Comparison of ENCODE assay signal across 11 cellular contexts in the genomic region with DNA sequence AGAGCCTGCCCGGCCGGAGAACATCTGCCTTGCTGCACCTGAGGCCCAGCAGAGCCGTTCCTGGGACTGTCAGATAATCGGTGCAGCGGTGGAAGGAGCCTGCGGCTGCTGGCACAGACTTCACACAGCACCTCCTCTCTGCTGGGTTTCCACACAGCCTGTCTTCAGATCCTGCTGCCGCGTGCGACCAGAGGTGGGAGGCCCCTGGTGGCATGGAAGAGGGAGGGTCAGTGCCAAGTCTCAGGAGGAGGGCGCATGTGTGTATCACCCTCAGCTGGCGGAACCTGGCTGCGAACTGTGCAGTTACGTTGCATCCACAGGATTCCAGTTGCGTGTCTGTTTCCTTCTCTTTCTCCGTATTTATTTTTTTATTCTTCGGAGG. TPM values are rescaled to one million over a fixed set of nuclear protein-coding genes. Genes with fewer than 3 reads are reported as not detected.
DNase-seq lines count a peak whose midpoint lies in the region; ATAC-seq and TF ChIP-seq lines count a peak whose summit lies in the region.
"Had no signal": no experiment of that assay in that cellular context is flagged by ENCODE, and none has a peak within 500 bp of the region (broad histone marks: within the 10 kb centered on the region; RNA-seq: fewer than 3 reads in every experiment).

No MANE protein-coding gene starts in this region.

- H3K79me2 ChIP-seq in GM23338 (replicated peaks; ENCODE audit: insufficient read depth) = peaks cover 27% of the 10 kb centered on the region

- no peak overlapping the region for H2AFZ ChIP-seq in GM23338

- peaks cover 17% of the 10 kb centered on the region for H4K20me1 ChIP-seq in GM23338 (replicated peaks; ENCODE audit: insufficient read depth)

- peaks cover 56% of the 10 kb centered on the region for H3K4me1 Mint-ChIP-seq in GM23338

- peaks cover 33% of the 10 kb centered on the region for H3K4me1 ChIP-seq in GM23338 (ENCODE audit: insufficient read depth)

- TF ChIP-seq CTCF in GM23338 (conservative IDR thresholded peaks at IDR 0.05; ENCODE audit: low read depth in 2 of 2) = no peak

- DNase-seq in ELF-1 (ENCODE audit: low read depth, low spot score) (peak; percentile 20), GM23338 (ENCODE audit: low spot score) (peak; percentile 40), myocyte (ENCODE audit: low read depth) (peak; percentile 33)
- peak; percentile 39 to 50 for DNase-seq in activated CD4-positive, alpha-beta T cell treated with anti-CD3 and anti-CD28 coated beads, Interleukin-2, amount 50 U/mL, for 48 hours
- no peak for DNase-seq in activated effector memory CD4-positive, alpha-beta T cell treated with anti-CD3 and anti-CD28 coated beads, Interleukin-2, amount 50 U/mL, for 16 hours
- DNase-seq: mesenchymal stem cell, NCI-H345, testis had no signal

- H3K27ac ChIP-seq in GM23338 (ENCODE audit: low read depth) = no peak overlapping the region
- H3K27ac ChIP-seq: HL-60, testis had no signal

- peaks cover 18% of the 10 kb centered on the region for H3F3A ChIP-seq in GM23338 (replicated peaks; ENCODE audit: low read depth)

- H3K36me3 Mint-ChIP-seq in GM23338 (ENCODE audit: low read depth) = peaks cover 34% of the 10 kb centered on the region

- H3K36me3 ChIP-seq in GM23338 (ENCODE audit: insufficient read depth) = no peaks in the 10 kb centered on the region; the same call in 1 of the 2 replicates

- H3K4me3 ChIP-seq in GM23338 = no peak overlapping the region
- H3K4me3 ChIP-seq: testis had no signal

- H3K4me2 ChIP-seq in GM23338 = no peak overlapping the region

- ATAC-seq in GM23338 (no peak), HG03469 (IDR thresholded peaks at IDR 0.05; ENCODE audit: unreplicated experiment) (no peak), GM19463 (IDR thresholded peaks at IDR 0.05; ENCODE audit: unreplicated experiment) (no peak)

- peak overlapping the region; percentile 24; the same call in 1 of the 3 replicates for H3K4me3 Mint-ChIP-seq in GM23338

- H3K9me3 Mint-ChIP-seq in GM23338 = peaks cover 3% of the 10 kb centered on the region; the same call in 2 of the 3 replicates

- H3K27ac Mint-ChIP-seq in GM23338 = no peak overlapping the region

- H3K9me2 ChIP-seq in GM23338 (ENCODE audit: insufficient read depth) = no peaks in the 10 kb centered on the region

- H3K27me3 ChIP-seq in GM23338 (ENCODE audit: insufficient read depth) = no peaks in the 10 kb centered on the region
- H3K27me3 ChIP-seq: testis had no signal

- H3K27me3 Mint-ChIP-seq in GM23338 (ENCODE audit: insufficient read depth, low read depth, poor library complexity) = peaks cover 21% of the 10 kb centered on the region

TF ChIP-seq in GM23338, 12 proteins besides CTCF, POLR2A, EP300 and RAD21 (continues in another document):
- TF ChIP-seq EZH2phosphoT487 (IDR thresholded peaks at IDR 0.05; ENCODE audit: unreplicated experiment) (no peak), NANOG (IDR thresholded peaks at IDR 0.05; ENCODE audit: borderline replicate concordance) (no peak), JUNB (IDR thresholded peaks at IDR 0.05; ENCODE audit: unreplicated experiment) (no peak), ZNF331 (CRISPR knock-in tag; IDR thresholded peaks at IDR 0.05; ENCODE audit: low read depth) (no peak), EZH2 (IDR thresholded peaks at IDR 0.05; ENCODE audit: low read depth, unreplicated experiment) (no peak), CREB1 (CRISPR knock-in tag; IDR thresholded peaks at IDR 0.05; ENCODE audit: low read depth) (no peak), ETS1 (IDR thresholded peaks at IDR 0.05) (no peak), POLR2AphosphoS5 (IDR thresholded peaks at IDR 0.05; ENCODE audit: low read depth) (no peak)
- TF ChIP-seq, protein P1, sequence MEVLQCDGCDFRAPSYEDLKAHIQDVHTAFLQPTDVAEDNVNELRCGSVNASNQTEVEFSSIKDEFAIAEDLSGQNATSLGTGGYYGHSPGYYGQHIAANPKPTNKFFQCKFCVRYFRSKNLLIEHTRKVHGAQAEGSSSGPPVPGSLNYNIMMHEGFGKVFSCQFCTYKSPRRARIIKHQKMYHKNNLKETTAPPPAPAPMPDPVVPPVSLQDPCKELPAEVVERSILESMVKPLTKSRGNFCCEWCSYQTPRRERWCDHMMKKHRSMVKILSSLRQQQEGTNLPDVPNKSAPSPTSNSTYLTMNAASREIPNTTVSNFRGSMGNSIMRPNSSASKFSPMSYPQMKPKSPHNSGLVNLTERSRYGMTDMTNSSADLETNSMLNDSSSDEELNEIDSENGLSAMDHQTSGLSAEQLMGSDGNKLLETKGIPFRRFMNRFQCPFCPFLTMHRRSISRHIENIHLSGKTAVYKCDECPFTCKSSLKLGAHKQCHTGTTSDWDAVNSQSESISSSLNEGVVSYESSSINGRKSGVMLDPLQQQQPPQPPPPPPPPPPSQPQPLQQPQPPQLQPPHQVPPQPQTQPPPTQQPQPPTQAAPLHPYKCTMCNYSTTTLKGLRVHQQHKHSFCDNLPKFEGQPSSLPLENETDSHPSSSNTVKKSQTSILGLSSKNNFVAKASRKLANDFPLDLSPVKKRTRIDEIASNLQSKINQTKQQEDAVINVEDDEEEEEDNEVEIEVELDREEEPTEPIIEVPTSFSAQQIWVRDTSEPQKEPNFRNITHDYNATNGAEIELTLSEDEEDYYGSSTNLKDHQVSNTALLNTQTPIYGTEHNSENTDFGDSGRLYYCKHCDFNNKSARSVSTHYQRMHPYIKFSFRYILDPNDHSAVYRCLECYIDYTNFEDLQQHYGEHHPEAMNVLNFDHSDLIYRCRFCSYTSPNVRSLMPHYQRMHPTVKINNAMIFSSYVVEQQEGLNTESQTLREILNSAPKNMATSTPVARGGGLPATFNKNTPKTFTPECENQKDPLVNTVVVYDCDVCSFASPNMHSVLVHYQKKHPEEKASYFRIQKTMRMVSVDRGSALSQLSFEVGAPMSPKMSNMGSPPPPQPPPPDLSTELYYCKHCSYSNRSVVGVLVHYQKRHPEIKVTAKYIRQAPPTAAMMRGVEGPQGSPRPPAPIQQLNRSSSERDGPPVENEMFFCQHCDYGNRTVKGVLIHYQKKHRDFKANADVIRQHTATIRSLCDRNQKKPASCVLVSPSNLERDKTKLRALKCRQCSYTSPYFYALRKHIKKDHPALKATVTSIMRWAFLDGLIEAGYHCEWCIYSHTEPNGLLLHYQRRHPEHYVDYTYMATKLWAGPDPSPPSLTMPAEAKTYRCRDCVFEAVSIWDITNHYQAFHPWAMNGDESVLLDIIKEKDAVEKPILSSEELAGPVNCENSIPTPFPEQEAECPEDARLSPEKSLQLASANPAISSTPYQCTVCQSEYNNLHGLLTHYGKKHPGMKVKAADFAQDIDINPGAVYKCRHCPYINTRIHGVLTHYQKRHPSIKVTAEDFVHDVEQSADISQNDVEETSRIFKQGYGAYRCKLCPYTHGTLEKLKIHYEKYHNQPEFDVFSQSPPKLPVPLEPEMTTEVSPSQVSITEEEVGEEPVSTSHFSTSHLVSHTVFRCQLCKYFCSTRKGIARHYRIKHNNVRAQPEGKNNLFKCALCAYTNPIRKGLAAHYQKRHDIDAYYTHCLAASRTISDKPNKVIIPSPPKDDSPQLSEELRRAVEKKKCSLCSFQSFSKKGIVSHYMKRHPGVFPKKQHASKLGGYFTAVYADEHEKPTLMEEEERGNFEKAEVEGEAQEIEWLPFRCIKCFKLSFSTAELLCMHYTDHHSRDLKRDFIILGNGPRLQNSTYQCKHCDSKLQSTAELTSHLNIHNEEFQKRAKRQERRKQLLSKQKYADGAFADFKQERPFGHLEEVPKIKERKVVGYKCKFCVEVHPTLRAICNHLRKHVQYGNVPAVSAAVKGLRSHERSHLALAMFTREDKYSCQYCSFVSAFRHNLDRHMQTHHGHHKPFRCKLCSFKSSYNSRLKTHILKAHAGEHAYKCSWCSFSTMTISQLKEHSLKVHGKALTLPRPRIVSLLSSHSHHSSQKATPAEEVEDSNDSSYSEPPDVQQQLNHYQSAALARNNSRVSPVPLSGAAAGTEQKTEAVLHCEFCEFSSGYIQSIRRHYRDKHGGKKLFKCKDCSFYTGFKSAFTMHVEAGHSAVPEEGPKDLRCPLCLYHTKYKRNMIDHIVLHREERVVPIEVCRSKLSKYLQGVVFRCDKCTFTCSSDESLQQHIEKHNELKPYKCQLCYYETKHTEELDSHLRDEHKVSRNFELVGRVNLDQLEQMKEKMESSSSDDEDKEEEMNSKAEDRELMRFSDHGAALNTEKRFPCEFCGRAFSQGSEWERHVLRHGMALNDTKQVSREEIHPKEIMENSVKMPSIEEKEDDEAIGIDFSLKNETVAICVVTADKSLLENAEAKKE (CRISPR knock-in tag; IDR thresholded peaks at IDR 0.05) = no peak

RNA-seq across cellular contexts. Expression of gene CDK5R1, which starts 3.3 kb away (rescaled TPM):
- 8.7 and 11.6 TPM in 2 replicates for total RNA-seq in GM23338 (2014; rRNA removed; shearing (Covaris generic))
- polyA plus RNA-seq in GM23338 (2016; fragmentation: Nextera tagmentation; extraction: Ambion mirVana) = 4.0 and 4.1 TPM in 2 replicates
- 25.8 and 39.6 TPM in 2 replicates for total RNA-seq in myocyte
- polyA plus RNA-seq in myocyte (2012) = 13.4 TPM

RNA-seq across cellular contexts. Expression of gene PSMD11, which starts 45.8 kb away (rescaled TPM):
- 132 and 180 TPM in 2 replicates for total RNA-seq in GM23338 (2014; rRNA removed; shearing (Covaris generic))
- polyA plus RNA-seq in GM23338 (2016; fragmentation: Nextera tagmentation; extraction: Ambion mirVana) = 360 and 369 TPM in 2 replicates
- total RNA-seq in myocyte = 93.7 and 95.0 TPM in 2 replicates
- 108 TPM for polyA plus RNA-seq in myocyte (2012)
